In the genomic region with DNA sequence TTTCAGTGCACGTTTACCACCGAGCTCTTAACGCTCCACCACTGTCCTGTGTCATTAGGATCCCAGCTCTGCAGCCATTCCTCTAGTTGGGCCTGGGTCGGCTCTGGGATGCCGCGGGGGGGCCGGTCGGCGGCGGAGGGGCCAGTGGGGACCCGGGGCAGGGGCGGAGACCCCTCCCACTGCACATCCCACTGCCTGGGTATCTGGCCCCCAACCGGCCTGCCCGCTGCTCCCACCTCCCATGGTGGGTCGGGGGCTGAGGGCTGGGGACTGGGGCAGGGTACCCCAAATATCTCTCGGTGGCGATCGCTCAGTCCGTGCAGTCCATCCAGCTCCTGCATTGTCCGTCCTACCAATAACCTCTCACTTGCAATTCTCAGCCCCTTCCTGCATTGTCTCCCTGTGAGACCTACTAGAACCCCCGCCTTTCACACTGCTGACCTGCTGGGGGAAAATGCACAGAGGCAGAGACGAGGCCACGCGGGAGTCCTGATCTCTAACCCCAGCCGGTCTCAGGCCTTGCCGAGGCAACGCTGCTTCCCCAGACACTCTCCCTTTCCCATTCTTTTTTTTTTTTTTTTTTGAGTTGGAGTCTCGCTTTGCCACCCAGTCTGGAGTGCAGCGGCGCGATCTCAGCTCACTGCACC, we compare ENCODE assay signal across 25 cellular contexts. TPM values are rescaled to one million over a fixed set of nuclear protein-coding genes. Genes with fewer than 3 reads are reported as not detected.
A peak's percentile ranks its signal among the peaks of the same experiment; 100 is the strongest.
DNase-seq lines count a peak whose midpoint lies in the region; ATAC-seq, FAIRE-seq and TF ChIP-seq lines count a peak whose summit lies in the region.
"Had no signal": no experiment of that assay in that cellular context is flagged by ENCODE, and none has a peak within 500 bp of the region (broad histone marks: within the 10 kb centered on the region; RNA-seq: fewer than 3 reads in every experiment).

No MANE protein-coding gene starts in this region.

- H3K4me1 ChIP-seq in K562 (replicated peaks in 1 of 2; ENCODE audit: control insufficient read depth in 2 of 2, insufficient read depth in 2 of 2, low read length in 2 of 2) (peaks cover 7 to 16% of the 10 kb centered on the region in 2 experiments; a peak in 3 of 5 replicates), HepG2 (ENCODE audit: insufficient read depth, low read length) (no peaks in the 10 kb centered on the region)

- CTCF ChIA-PET in K562 (lab: Yijun Ruan, JAX; ENCODE audit: low intra/inter-chr PET ratio) (no interaction called here), HepG2 (lab: Yijun Ruan, JAX; ENCODE audit: low intra/inter-chr PET ratio, low total read pairs) (no interaction called here)

- no peak for FAIRE-seq in K562 (lab: Jason Lieb, UNC)
- no peak for FAIRE-seq in HepG2 (lab: Jason Lieb, UNC)
- FAIRE-seq: GM19239, H54 had no signal

- ATAC-seq in K562 = 0 out of 3 replicates have a peak, but pooled peaks have one; percentile 2
- ATAC-seq in HepG2 = peak; percentile 13; the same call in 2 of the 3 replicates
- peak; percentile 57 for ATAC-seq in stimulated activated memory B cell treated with anti-CD40 and anti-IgM and Interleukin-4, amounts not matched to agents 10 μg/mL and 1 μg/mL and 100 μg/mL, for 72 hours
- no peak for ATAC-seq in HG02840 (IDR thresholded peaks at IDR 0.05; ENCODE audit: low FRiP score, unreplicated experiment)
- ATAC-seq: activated naive CD4-positive, alpha-beta T cell treated with anti-CD3 and anti-CD28 coated beads, Interleukin-2, amount 50 U/mL, for 72 hours; activated T-cell treated with anti-CD3 and anti-CD28 coated beads, Interleukin-2, amount 50 U/mL, for 4 hours had no signal

- H3K27ac ChIP-seq in K562 (ENCODE audit: extremely low read depth, low read depth, low read length) (peak overlapping the region; percentile 4; the same call in 1 of the 3 replicates), HepG2 (ENCODE audit: extremely low read length, insufficient read depth, low read length) (no peak overlapping the region)
- H3K27ac ChIP-seq: neutrophil, SJSA1, WERI-Rb-1 had no signal

- peaks cover 62% of the 10 kb centered on the region for H3K36me3 ChIP-seq in K562 (ENCODE audit: control insufficient read depth, insufficient read depth, low read length)
- peaks cover 4 to 13% of the 10 kb centered on the region in 2 experiments; a peak in 4 of 5 replicates for H3K36me3 ChIP-seq in HepG2 (replicated peaks in 1 of 2; ENCODE audit: control insufficient read depth in 1 of 2, insufficient read depth in 2 of 2, low read length in 2 of 2)

- H3K36me3 Mint-ChIP-seq in stimulated activated memory B cell treated with anti-CD40 and anti-IgM and Interleukin-4, amounts not matched to agents 10 μg/mL and 1 μg/mL and 100 μg/mL, for 72 hours = peaks cover 55% of the 10 kb centered on the region

- intact Hi-C loops in K562 (cut with micrococcal nuclease) = no loop called here
- intact Hi-C loops in HepG2 (cut with micrococcal nuclease; ENCODE audit: unreplicated experiment) = no loop called here

- H3K4me1 Mint-ChIP-seq in stimulated activated memory B cell treated with anti-CD40 and anti-IgM and Interleukin-4, amounts not matched to agents 10 μg/mL and 1 μg/mL and 100 μg/mL, for 72 hours = peaks cover 19% of the 10 kb centered on the region

- H3K27me3 ChIP-seq in K562 (ENCODE audit: control insufficient read depth in 2 of 2, insufficient read depth in 2 of 2, low read length in 2 of 2) = no peaks in the 10 kb centered on the region
- no peaks in the 10 kb centered on the region; a peak in 1 of 5 replicates for H3K27me3 ChIP-seq in HepG2 (ENCODE audit: control insufficient read depth in 1 of 2, insufficient read depth in 2 of 2, low read length in 2 of 2)
- H3K27me3 ChIP-seq: neutrophil had no signal

- 86% methylated on average over 30 of the region's 31 CpGs for WGBS in K562 (ENCODE audit: insufficient coverage, low coverage, missing lambda C conversion rate)
- WGBS in HepG2 (ENCODE audit: low lambda C conversion rate) = 94% methylated on average over 29 of the region's 31 CpGs

- H3K9me3 ChIP-seq in K562 (replicated peaks; ENCODE audit: control insufficient read depth, insufficient read depth, low read depth, low read length) (no peaks in the 10 kb centered on the region), HepG2 (ENCODE audit: low read length) (no peaks in the 10 kb centered on the region)
- H3K9me3 ChIP-seq: neutrophil, SJSA1 had no signal

- no peaks in the 10 kb centered on the region for H3K9me3 Mint-ChIP-seq in stimulated activated memory B cell treated with anti-CD40 and anti-IgM and Interleukin-4, amounts not matched to agents 10 μg/mL and 1 μg/mL and 100 μg/mL, for 72 hours
- H3K9me3 Mint-ChIP-seq: activated naive CD4-positive, alpha-beta T cell treated with anti-CD3 and anti-CD28 coated beads, Interleukin-2, amount 50 U/mL, for 72 hours; activated T-cell treated with anti-CD3 and anti-CD28 coated beads, Interleukin-2, amount 50 U/mL, for 4 hours had no signal

- H3K4me2 ChIP-seq in K562 (ENCODE audit: insufficient read depth, low read length) = no peak overlapping the region
- no peak overlapping the region for H3K4me2 ChIP-seq in HepG2 (ENCODE audit: low read depth, low read length)

- TF ChIP-seq EP300 in K562 (IDR thresholded peaks at IDR 0.05; ENCODE audit: low read length) = no peak
- TF ChIP-seq EP300 in HepG2 (IDR thresholded peaks at IDR 0.05; ENCODE audit: low read depth in 2 of 2, low read length in 2 of 2) = no peak
- TF ChIP-seq EP300 in HepG2 (CRISPR knock-in tag; IDR thresholded peaks at IDR 0.05; ENCODE audit: borderline replicate concordance) = no peak

- no peak for TF ChIP-seq POLR2A in K562 (conservative IDR thresholded peaks at IDR 0.05)
- TF ChIP-seq POLR2A in HepG2 (IDR thresholded peaks at IDR 0.05; ENCODE audit: insufficient read depth in 1 of 2, low read depth in 2 of 2, low read length in 2 of 2) = no peak

- H3K4me3 ChIP-seq in K562 = no peak overlapping the region
- H3K4me3 ChIP-seq in HepG2 (replicated peaks in 1 of 3; ENCODE audit: insufficient read depth in 1 of 3, low read depth in 2 of 3, low read length in 3 of 3) = no peak overlapping the region
- H3K4me3 ChIP-seq: SJSA1 had no signal

- TF ChIP-seq CTCF in K562 (IDR thresholded peaks at IDR 0.05 in 2 of 3, conservative IDR thresholded peaks at IDR 0.05 in 1 of 3; ENCODE audit: insufficient read depth in 2 of 3, low read depth in 1 of 3, low read length in 3 of 3) (no peak), HepG2 (CRISPR knock-in tag; IDR thresholded peaks at IDR 0.05) (no peak)

- peak; percentile 63 for DNase-seq in activated effector memory CD4-positive, alpha-beta T cell treated with anti-CD3 and anti-CD28 coated beads, Interleukin-2, amount 50 U/mL, for 16 hours
- DNase-seq in activated effector memory CD4-positive, alpha-beta T cell treated with Interleukin-2 at 50 U/mL for 16 hours = no peak
- DNase-seq in K562 (ENCODE audit: extremely low read depth in 1 of 4, low spot score in 3 of 4) (peak in 3 of 4 experiments; percentile 35 to 50 (median 48)), HepG2 (ENCODE audit: low spot score) (no peak), DMS 273 (lab: John Stamatoyannopoulos, UW; ENCODE audit: unreplicated experiment) (no peak)
- DNase-seq in activated naive CD4-positive, alpha-beta T cell treated with anti-CD3 and anti-CD28 coated beads, Interleukin-2, amount 50 U/mL, for 16 hours = no peak
- DNase-seq: activated CD4-positive, alpha-beta memory T cell treated with anti-CD3 and anti-CD28 coated beads for 36 hours; activated T-cell treated with anti-CD3 and anti-CD28 coated beads, Interleukin-2, amount 50 U/mL, for 4 hours; foreskin melanocyte; hypothalamus; kidney glomerular epithelial cell; midbrain; NCI-H1436; NCI-H774; OCI-M1; T-helper 2 cell; WERI-Rb-1 had no signal

- H4K20me1 ChIP-seq in K562 (replicated peaks; ENCODE audit: control insufficient read depth, insufficient read depth, low read length) (no peaks in the 10 kb centered on the region), HepG2 (ENCODE audit: insufficient read depth, low read length) (no peaks in the 10 kb centered on the region)

- H3K27me3 Mint-ChIP-seq in stimulated activated memory B cell treated with anti-CD40 and anti-IgM and Interleukin-4, amounts not matched to agents 10 μg/mL and 1 μg/mL and 100 μg/mL, for 72 hours = no peaks in the 10 kb centered on the region
- H3K27me3 Mint-ChIP-seq: activated CD4-positive, alpha-beta memory T cell treated with anti-CD3 and anti-CD28 coated beads for 36 hours; brain had no signal

- H3K9ac ChIP-seq in K562 (ENCODE audit: insufficient read depth in 1 of 2, low read depth in 2 of 2, low read length in 2 of 2) (peak overlapping the region in 1 of 2 experiments; percentile 68; a peak in 1 of 4 replicates), HepG2 (ENCODE audit: insufficient read depth, low read depth, low read length) (no peak overlapping the region)

- H3K79me2 ChIP-seq in K562 (ENCODE audit: control insufficient read depth, insufficient read depth, low read length) (no peaks in the 10 kb centered on the region), HepG2 (ENCODE audit: insufficient read depth, low read length) (no peaks in the 10 kb centered on the region)

- TF ChIP-seq RAD21 in K562 (CRISPR knock-in tag; conservative IDR thresholded peaks at IDR 0.05 in 1 of 2, IDR thresholded peaks at IDR 0.05 in 1 of 2) = no peak
- no peak for TF ChIP-seq RAD21 in HepG2 (CRISPR knock-in tag; IDR thresholded peaks at IDR 0.05)

- H3K27ac Mint-ChIP-seq in stimulated activated memory B cell treated with anti-CD40 and anti-IgM and Interleukin-4, amounts not matched to agents 10 μg/mL and 1 μg/mL and 100 μg/mL, for 72 hours = no peak overlapping the region
- H3K27ac Mint-ChIP-seq: activated CD4-positive, alpha-beta memory T cell treated with anti-CD3 and anti-CD28 coated beads for 36 hours had no signal

- in situ Hi-C loops in K562 (cut with MboI) = no loop called here
- in situ Hi-C loops in HepG2 (cut with HindIII; ENCODE audit: extremely low pct_ligation_motif_present, low pct_unique_long_range_greater_than_20kb) = loop anchor here (25.0 kb wide), 1 partner anchor 266 kb away; no protein-coding TSS in a partner anchor

- H2AFZ ChIP-seq in K562 (ENCODE audit: low read depth, low read length) (no peak overlapping the region), HepG2 (ENCODE audit: low read length) (no peak overlapping the region)

- POLR2A ChIA-PET in K562 (lab: Yijun Ruan, JAX) = interaction anchor here (0.8 to 3.7 kb wide), 4 partner anchors 9 to 160 kb away, joined by 4 to 23 read pairs (median 4); no protein-coding TSS in a partner anchor
- POLR2A ChIA-PET in HepG2 (lab: Yijun Ruan, JAX) = no interaction called here

- no peaks in the 10 kb centered on the region for H3K9me1 ChIP-seq in K562 (ENCODE audit: control insufficient read depth, insufficient read depth, low read length)

- H3K4me3 Mint-ChIP-seq in stimulated activated memory B cell treated with anti-CD40 and anti-IgM and Interleukin-4, amounts not matched to agents 10 μg/mL and 1 μg/mL and 100 μg/mL, for 72 hours = no peak overlapping the region
- H3K4me3 Mint-ChIP-seq: activated CD4-positive, alpha-beta memory T cell treated with anti-CD3 and anti-CD28 coated beads for 36 hours; activated T-cell treated with anti-CD3 and anti-CD28 coated beads, Interleukin-2, amount 50 U/mL, for 4 hours; brain had no signal

- BruUV-seq in K562 (replicated peaks; lab: Mats Ljungman, UMichigan) (no TSS peak), HepG2 (replicated peaks; lab: Mats Ljungman, UMichigan) (no TSS peak)

RNA-seq across cellular contexts. Expression of a gene that starts 24.0 kb away (rescaled TPM):
- 0.51 and 0.63 TPM in 2 replicates for total RNA-seq in K562 (2011; cell fraction: chromatin; rRNA removed; ENCODE audit: low replicate concordance)
- total RNA-seq in K562 (2011; cell fraction: nucleolus; rRNA removed) = 0.17 and 0.39 TPM in 2 replicates
- total RNA-seq in K562 (2011; cell fraction: nucleoplasm; rRNA removed) = not detected in 2 replicates
- total RNA-seq in K562 (2014; rRNA removed) (not detected in 2 replicates), K562 (2014; rRNA removed; fragmentation: Illumina TruSeq; extraction: Trizol) (not detected in 2 replicates), K562 (2015; rRNA removed; fragmentation: Illumina TruSeq; extraction: Trizol) (0.18 TPM in 1 of 2 replicates, not detected in the other), K562 (2021) (0.16 and 0.25 TPM in 2 replicates), HepG2 (2016; rRNA removed; fragmentation: Illumina TruSeq; extraction: Trizol) (0.24 TPM in 1 of 2 replicates, not detected in the other)
- polyA plus RNA-seq in K562 (2011; rRNA removed) (0.11 and 0.15 TPM in 2 replicates), K562 (2014; fragmentation: Illumina TruSeq; extraction: Trizol) (0.15 and 0.44 TPM in 2 replicates), K562 (2014; fragmentation: Nextera tagmentation; extraction: Ambion mirVana) (under 1 TPM in 1 of 2 experiments, not detected in 1; 0.03 TPM), K562 (2014; rRNA removed) (0.22 and 0.23 TPM in 2 replicates), HepG2 (2011; rRNA removed) (0.83 and 1.2 TPM in 2 replicates)
- 0.09 and 0.12 TPM in 2 replicates for polyA plus RNA-seq in K562 (2011; cell fraction: cytosol; rRNA removed)
- 0.41 and 0.63 TPM in 2 replicates for polyA plus RNA-seq in K562 (2011; cell fraction: nucleus; rRNA removed)
- 0.22 and 1.2 TPM in 2 replicates for polyA plus RNA-seq in K562 (2012)
- polyA minus RNA-seq in K562 (2011; rRNA and poly(A)+ RNA removed) = not detected in 2 replicates
- not detected in 2 replicates for polyA minus RNA-seq in K562 (2011; cell fraction: cytosol; rRNA and poly(A)+ RNA removed)
- not detected in 2 replicates for polyA minus RNA-seq in K562 (2011; cell fraction: nucleus; rRNA and poly(A)+ RNA removed)
- total RNA-seq in HepG2 (2016; cell fraction: cytosol; rRNA removed; fragmentation: Illumina TruSeq; extraction: Trizol; ENCODE audit: low read depth) = not detected in 2 replicates
- 0.09 TPM in 1 of 2 replicates, not detected in the other for total RNA-seq in HepG2 (2016; cell fraction: insoluble cytoplasmic fraction; rRNA removed; fragmentation: Illumina TruSeq; extraction: Trizol)
- not detected in 2 replicates for total RNA-seq in HepG2 (2016; cell fraction: membrane; rRNA removed; fragmentation: Illumina TruSeq; extraction: Trizol)
- 0.34 TPM in 1 of 2 replicates, not detected in the other for total RNA-seq in HepG2 (2016; cell fraction: nucleus; rRNA removed; fragmentation: Illumina TruSeq; extraction: Trizol)
- polyA plus RNA-seq in HepG2 (2011; cell fraction: cytosol; rRNA removed) = 0.35 and 0.39 TPM in 2 replicates
- 4.6 and 6.0 TPM in 2 replicates for polyA plus RNA-seq in HepG2 (2011; cell fraction: nucleus; rRNA removed)
- polyA plus RNA-seq in HepG2 (2012) = 1.5 and 1.9 TPM in 2 replicates
- polyA plus RNA-seq in HepG2 (2016; cell fraction: cytosol; fragmentation: Illumina TruSeq; extraction: Trizol; ENCODE audit: low read depth) = 0.11 TPM in 1 of 2 replicates, not detected in the other
- 0.23 TPM in 1 of 2 replicates, not detected in the other for polyA plus RNA-seq in HepG2 (2016; cell fraction: insoluble cytoplasmic fraction; fragmentation: Illumina TruSeq; extraction: Trizol; ENCODE audit: low read depth)
- polyA plus RNA-seq in HepG2 (2016; cell fraction: membrane; fragmentation: Illumina TruSeq; extraction: Trizol; ENCODE audit: low read depth) = 0.16 and 0.24 TPM in 2 replicates
- 0.79 and 1.7 TPM in 2 replicates for polyA plus RNA-seq in HepG2 (2016; cell fraction: nucleus; fragmentation: Illumina TruSeq; extraction: Trizol; ENCODE audit: insufficient read depth, low read depth)
- polyA minus RNA-seq in HepG2 (2011; rRNA and poly(A)+ RNA removed; ENCODE audit: low replicate concordance) = 0.23 and 0.48 TPM in 2 replicates
- polyA minus RNA-seq in HepG2 (2011; cell fraction: cytosol; rRNA and poly(A)+ RNA removed) = not detected in 2 replicates
- 1.2 TPM in 1 of 2 replicates, not detected in the other for polyA minus RNA-seq in HepG2 (2011; cell fraction: nucleus; rRNA and poly(A)+ RNA removed)
- total RNA-seq: SJSA1 had no signal

Comparison
In these comparisons a context has a peak if more than half of its experiments do, and no peak if none do; other contexts are left out.
1. DNase-seq: peak in activated effector memory CD4-positive, alpha-beta T cell treated with anti-CD3 and anti-CD28 coated beads, Interleukin-2, amount 50 U/mL, for 16 hours (single experiment) and K562 (3 of 4); none in activated effector memory CD4-positive, alpha-beta T cell treated with Interleukin-2 at 50 U/mL for 16 hours (single experiment), HepG2 (single experiment), DMS 273 (single experiment) and activated naive CD4-positive, alpha-beta T cell treated with anti-CD3 and anti-CD28 coated beads, Interleukin-2, amount 50 U/mL, for 16 hours (single experiment).